30 cellular contexts compared by ENCODE assay signal in genomic region chr4:114791976-114792375, GRCh38.
"Had no signal": no experiment of that assay in that cellular context is flagged by ENCODE, and none has a peak within 500 bp of the region (broad histone marks: within the 10 kb centered on the region; RNA-seq: fewer than 3 reads in every experiment).

No MANE protein-coding gene starts in this region.

- H3K27ac ChIP-seq: KMS-11, Peyer's patch, RWPE1, SJCRH30 had no signal

- H3K4me2 ChIP-seq: KMS-11 had no signal

- H3K27ac Mint-ChIP-seq: activated CD8-positive, alpha-beta T cell treated with anti-CD3 and anti-CD28 coated beads, Interleukin-2, amount 10 ng/mL, durations not matched to agents 7 days and 5 days; activated naive CD8-positive, alpha-beta T cell; T-helper 1 cell treated with Interleukin-12 subunit alpha and Interleukin-12 subunit beta and Interleukin-4 antibody, amounts not matched to agents 30 μg/mL and 1 μg/mL, for 36 hours had no signal

- ATAC-seq: activated CD8-positive, alpha-beta T cell treated with anti-CD3 and anti-CD28 coated beads, Interleukin-2, amount 10 ng/mL, durations not matched to agents 7 days and 5 days had no signal

- H3K4me1 ChIP-seq: Peyer's patch, SJCRH30 had no signal

- H3K27me3 ChIP-seq: MG63, Peyer's patch, SJCRH30 had no signal

- DNase-seq: activated CD4-positive, alpha-beta T cell treated with anti-CD3 and anti-CD28 coated beads for 48 hours; activated CD4-positive, alpha-beta T cell treated with anti-CD3 and anti-CD28 coated beads, Interleukin-2, amount 50 U/mL, for 4 hours; activated CD4-positive, CD25-positive, alpha-beta regulatory T cell treated with anti-CD3 and anti-CD28 coated beads, Interleukin-2, amount 50 U/mL, for 72 hours; activated CD8-positive, alpha-beta memory T cell treated with anti-CD3 and anti-CD28 coated beads, Interleukin-2, amount 50 U/mL, for 48 hours; activated CD8-positive, alpha-beta T cell treated with anti-CD3 and anti-CD28 coated beads, Interleukin-2, amount 10 ng/mL, durations not matched to agents 7 days and 5 days; activated effector memory CD4-positive, alpha-beta T cell treated with Interleukin-2 at 50 U/mL for 16 hours; activated naive CD4-positive, alpha-beta T cell treated with Interleukin-2 at 50 U/mL for 16 hours; activated T-cell treated with anti-CD3 and anti-CD28 coated beads, Interleukin-2, amount 50 U/mL, for 1 hour; amygdala; cerebellar nuclear complex; MG63; MV-4-11; NCI-H1092 treated with DMSO at 0.1 percent for 48 hours; NCI-H1417 treated with DMSO at 0.1 percent for 48 hours; NCI-H1694; NCI-H2029; NCI-H2107; NCI-H2171 treated with DMSO at 0.1 percent for 48 hours; NCI-H345; NCI-H510A treated with DMSO at 0.1 percent for 48 hours; NK-92 treated with Interleukin-12 subunit alpha and Interleukin-12 subunit beta, amount 100 ng/mL, for 24 hours; OCI-M1; Peyer's patch; Right ventricle myocardium superior; SJCRH30 had no signal

- H3K36me3 Mint-ChIP-seq: activated naive CD8-positive, alpha-beta T cell; WTC11 had no signal

- H3K36me3 ChIP-seq: MG63, Peyer's patch, SJCRH30 had no signal

- H3K4me3 Mint-ChIP-seq: activated CD8-positive, alpha-beta T cell treated with anti-CD3 and anti-CD28 coated beads, Interleukin-2, amount 10 ng/mL, durations not matched to agents 7 days and 5 days; activated naive CD8-positive, alpha-beta T cell; T-helper 1 cell treated with Interleukin-12 subunit alpha and Interleukin-12 subunit beta and Interleukin-4 antibody, amounts not matched to agents 30 μg/mL and 1 μg/mL, for 36 hours; WTC11 had no signal

- H3K4me3 ChIP-seq: MG63, Peyer's patch, SJCRH30 had no signal

- H3K9me3 Mint-ChIP-seq: T-helper 1 cell treated with Interleukin-12 subunit alpha and Interleukin-12 subunit beta and Interleukin-4 antibody, amounts not matched to agents 30 μg/mL and 1 μg/mL, for 36 hours; WTC11 had no signal
